Comparison of ENCODE assay signal across 8 cellular contexts in genomic region chr18:75209129-75209951, GRCh38. TPM values are rescaled to one million over a fixed set of nuclear protein-coding genes. Genes with fewer than 3 reads are reported as not detected.
DNase-seq lines count a peak whose midpoint lies in the region; ATAC-seq and TF ChIP-seq lines count a peak whose summit lies in the region.

A gene with protein sequence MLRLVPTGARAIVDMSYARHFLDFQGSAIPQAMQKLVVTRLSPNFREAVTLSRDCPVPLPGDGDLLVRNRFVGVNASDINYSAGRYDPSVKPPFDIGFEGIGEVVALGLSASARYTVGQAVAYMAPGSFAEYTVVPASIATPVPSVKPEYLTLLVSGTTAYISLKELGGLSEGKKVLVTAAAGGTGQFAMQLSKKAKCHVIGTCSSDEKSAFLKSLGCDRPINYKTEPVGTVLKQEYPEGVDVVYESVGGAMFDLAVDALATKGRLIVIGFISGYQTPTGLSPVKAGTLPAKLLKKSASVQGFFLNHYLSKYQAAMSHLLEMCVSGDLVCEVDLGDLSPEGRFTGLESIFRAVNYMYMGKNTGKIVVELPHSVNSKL (minus strand): TSS chr18:75209139. CDS start chr18:75209058, 81 bp downstream.

- peak; percentile 57 for TF ChIP-seq POLR2A in GM15510 (IDR thresholded peaks at IDR 0.05; ENCODE audit: borderline replicate concordance, extremely low read depth, insufficient read length)

- H3K27me3 ChIP-seq in heart right ventricle = no peaks in the 10 kb centered on the region
- no peaks in the 10 kb centered on the region for H3K27me3 ChIP-seq in aorta (ENCODE audit: control insufficient read depth in 1 of 2, insufficient read depth in 2 of 2, low read length in 1 of 2)

- peak; percentile 95 for DNase-seq in NCI-H146 (lab: John Stamatoyannopoulos, UW)
- DNase-seq in T-helper 17 cell = peak; percentile 54 to 69 (median 63)
- DNase-seq in amniotic stem cell (lab: John Stamatoyannopoulos, UW) = peak; percentile 43
- DNase-seq in heart right ventricle = peak; percentile 87 to 93
- DNase-seq in progenitor cell of endocrine pancreas (ENCODE audit: low spot score, unreplicated experiment) = peak; percentile 54
- DNase-seq in aorta = peak; percentile 92

- H3K27me3 Mint-ChIP-seq in T-helper 17 cell = no peaks in the 10 kb centered on the region
- peaks cover 13% of the 10 kb centered on the region for H3K27me3 Mint-ChIP-seq in progenitor cell of endocrine pancreas

- H3K27ac ChIP-seq in heart right ventricle (peak within 1 kb of the TSS; percentile 99 to 100 (median 100)), aorta (ENCODE audit: low read depth in 1 of 2, low read length in 2 of 2) (peak within 1 kb of the TSS; percentile 81 to 98)

- intact Hi-C loops in heart right ventricle (cut with DNase I) (loop anchor here in 4 of 10 donors (2.0 to 10.0 kb wide), 8 partner anchors 37 to 315 kb away; no protein-coding TSS in a partner anchor), aorta (cut with DNase I) (loop anchor here in 1 of 2 donors (10.0 kb wide), 1 partner anchor 555 kb away; no protein-coding TSS in a partner anchor)

- WGBS in heart right ventricle, 2 donors = 0 to 1% methylated on average over 76 to 84 of the region's 88 CpGs
- 0 to 1% methylated on average over 64 to 88 of the region's 88 CpGs for WGBS in aorta, 2 donors

- H3K4me1 Mint-ChIP-seq in T-helper 17 cell = peaks cover 50% of the 10 kb centered on the region
- H3K4me1 Mint-ChIP-seq in progenitor cell of endocrine pancreas (ENCODE audit: low read depth) = peaks cover 55% of the 10 kb centered on the region

- ATAC-seq in HG02840 (IDR thresholded peaks at IDR 0.05; ENCODE audit: low FRiP score, unreplicated experiment) = peak; percentile 47
- ATAC-seq in T-helper 17 cell = peak; percentile 68
- peak; percentile 54 to 82 (median 72) for ATAC-seq in heart right ventricle
- ATAC-seq in aorta (ENCODE audit: low FRiP score) = peak; percentile 76

- H3K4me3 Mint-ChIP-seq in T-helper 17 cell (peak within 1 kb of the TSS; percentile 98), progenitor cell of endocrine pancreas (ENCODE audit: low read depth) (peak within 1 kb of the TSS; percentile 95)

- peak within 1 kb of the TSS; percentile 74 to 99 (median 94) for H3K4me3 ChIP-seq in heart right ventricle
- H3K4me3 ChIP-seq in aorta (ENCODE audit: low read length in 2 of 2) = peak within 1 kb of the TSS; percentile 70 to 94

- no peak for TF ChIP-seq CTCF in heart right ventricle (IDR thresholded peaks at IDR 0.05)
- no peak for TF ChIP-seq CTCF in progenitor cell of endocrine pancreas (IDR thresholded peaks at IDR 0.05; ENCODE audit: unreplicated experiment)

- H3K36me3 ChIP-seq in heart right ventricle (no peaks in the 10 kb centered on the region), aorta (ENCODE audit: control insufficient read depth in 1 of 2, insufficient read depth in 2 of 2, low read length in 1 of 2) (no peaks in the 10 kb centered on the region)

- H3K27ac Mint-ChIP-seq in T-helper 17 cell = peak within 1 kb of the TSS; percentile 99
- peak within 1 kb of the TSS; percentile 95 for H3K27ac Mint-ChIP-seq in progenitor cell of endocrine pancreas

- H3K4me1 ChIP-seq in heart right ventricle = peaks cover 9 to 68% (median 59%) of the 10 kb centered on the region in 9 donors
- peaks cover 0 to 4% of the 10 kb centered on the region in 2 donors for H3K4me1 ChIP-seq in aorta (ENCODE audit: control insufficient read depth in 1 of 2, insufficient read depth in 2 of 2, low read length in 2 of 2)

- peaks cover 5% of the 10 kb centered on the region for H3K36me3 Mint-ChIP-seq in T-helper 17 cell (ENCODE audit: low read depth)
- no peaks in the 10 kb centered on the region for H3K36me3 Mint-ChIP-seq in progenitor cell of endocrine pancreas (ENCODE audit: insufficient read depth)

- no peaks in the 10 kb centered on the region for H3K9me3 Mint-ChIP-seq in progenitor cell of endocrine pancreas (ENCODE audit: low read depth)

- H3K9me3 ChIP-seq in T-helper 17 cell (ENCODE audit: control insufficient read depth, low read length, poor library complexity, severe bottlenecking) = no peaks in the 10 kb centered on the region
- H3K9me3 ChIP-seq in heart right ventricle = no peaks in the 10 kb centered on the region
- no peaks in the 10 kb centered on the region for H3K9me3 ChIP-seq in aorta (ENCODE audit: control insufficient read depth, low read length)

RNA-seq across cellular contexts. Expression of the gene that starts here (rescaled TPM):
- total RNA-seq in T-helper 17 cell (10 to 100 TPM; 20.8 to 25.1 TPM), heart right ventricle (10 to 100 TPM; 48.5 to 71.3 (median 58.8) TPM), progenitor cell of endocrine pancreas (35.2 and 36.8 TPM in 2 replicates), aorta (10 to 100 TPM; 16.9 to 28.6 TPM)
- polyA plus RNA-seq in heart right ventricle (10 to 100 TPM; 10.0 to 19.2 TPM), aorta (1 to 10 TPM; 8.8 to 9.4 TPM)

Comparison
In these comparisons a context has a peak if more than half of its experiments do, and no peak if none do; other contexts are left out.
1. Peak in every context shown above with its lines: DNase-seq, ATAC-seq, H3K4me3 ChIP-seq and H3K27ac ChIP-seq.
2. DNase-seq: peak in every context shown above with its lines; median percentile 95 in NCI-H146; 92 in aorta; 90 in heart right ventricle; 63 in T-helper 17 cell; 54 in progenitor cell of endocrine pancreas; 43 in amniotic stem cell.